Comparison of ENCODE assay signal across 1 cellular context in genomic region chr11:18836415-18836814, GRCh38.
TF ChIP-seq lines count a peak whose summit lies in the region.

No MANE protein-coding gene starts in this region.

TF ChIP-seq in HEK293, 187 proteins besides CTCF, POLR2A, EP300 and RAD21 (continued from another document):
- TF ChIP-seq, protein P1, sequence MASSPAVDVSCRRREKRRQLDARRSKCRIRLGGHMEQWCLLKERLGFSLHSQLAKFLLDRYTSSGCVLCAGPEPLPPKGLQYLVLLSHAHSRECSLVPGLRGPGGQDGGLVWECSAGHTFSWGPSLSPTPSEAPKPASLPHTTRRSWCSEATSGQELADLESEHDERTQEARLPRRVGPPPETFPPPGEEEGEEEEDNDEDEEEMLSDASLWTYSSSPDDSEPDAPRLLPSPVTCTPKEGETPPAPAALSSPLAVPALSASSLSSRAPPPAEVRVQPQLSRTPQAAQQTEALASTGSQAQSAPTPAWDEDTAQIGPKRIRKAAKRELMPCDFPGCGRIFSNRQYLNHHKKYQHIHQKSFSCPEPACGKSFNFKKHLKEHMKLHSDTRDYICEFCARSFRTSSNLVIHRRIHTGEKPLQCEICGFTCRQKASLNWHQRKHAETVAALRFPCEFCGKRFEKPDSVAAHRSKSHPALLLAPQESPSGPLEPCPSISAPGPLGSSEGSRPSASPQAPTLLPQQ (tag by site-specific recombination; IDR thresholded peaks at IDR 0.05), result no peak
